ENCODE assay signal across 8 cellular contexts in genomic region chr2:47070920-47071824, GRCh38.
DNase-seq lines count a peak whose midpoint lies in the region; ATAC-seq and TF ChIP-seq lines count a peak whose summit lies in the region.

No MANE protein-coding gene starts in this region.

- peaks cover 26% of the 10 kb centered on the region for H3K27me3 Mint-ChIP-seq in GM23338 (ENCODE audit: insufficient read depth, low read depth, poor library complexity)
- peaks cover 7% of the 10 kb centered on the region for H3K27me3 Mint-ChIP-seq in glutamatergic neuron (ENCODE audit: unreplicated experiment)

- in situ Hi-C loops in GM13976 (cut with MboI; ENCODE audit: low sequenced_read_pairs, unreplicated experiment), result no loop called here

- H2AFZ ChIP-seq in GM23338, result no peak overlapping the region
- H2AFZ ChIP-seq in Loucy (ENCODE audit: low read length), result no peak overlapping the region

- H3K36me3 Mint-ChIP-seq in GM23338 (ENCODE audit: low read depth), result no peaks in the 10 kb centered on the region; the same call in 2 of the 3 replicates
- H3K36me3 Mint-ChIP-seq in glutamatergic neuron (ENCODE audit: unreplicated experiment), result peaks cover 3% of the 10 kb centered on the region

- H3K9ac ChIP-seq in Loucy (ENCODE audit: low read depth, low read length, poor library complexity, severe bottlenecking), result no peak overlapping the region

- TF ChIP-seq CTCF in GM13976 (IDR thresholded peaks at IDR 0.05; ENCODE audit: borderline replicate concordance, control extremely low read depth, extremely low read depth, insufficient read depth, missing control alignments) (no peak), GM23338 (conservative IDR thresholded peaks at IDR 0.05; ENCODE audit: low read depth in 2 of 2) (no peak), Loucy (conservative IDR thresholded peaks at IDR 0.05; ENCODE audit: low read length) (no peak), glutamatergic neuron (IDR thresholded peaks at IDR 0.05; ENCODE audit: partially characterized antibody, unreplicated experiment) (no peak)

- no peak for ATAC-seq in GM23338
- ATAC-seq in sciatic nerve, result peak; percentile 32
- no peak for ATAC-seq in HG03025 (IDR thresholded peaks at IDR 0.05; ENCODE audit: low FRiP score, unreplicated experiment)

- peak overlapping the region; percentile 74 for H3K27ac ChIP-seq in GM23338 (ENCODE audit: low read depth)

- no peaks in the 10 kb centered on the region for H3K9me3 ChIP-seq in Loucy (ENCODE audit: insufficient read depth, low read depth, low read length)

- DNase-seq in GM13976 (ENCODE audit: low spot score) (peak; percentile 80), GM23338 (ENCODE audit: low spot score) (no peak), activated T-helper 1 cell treated with Interleukin-2 at 50 U/mL for 16 hours (ENCODE audit: low read depth) (peak; percentile 26), glutamatergic neuron (no peak), sciatic nerve (ENCODE audit: low spot score) (peak; percentile 88), NCI-H146 (lab: John Stamatoyannopoulos, UW) (no peak)

- no peaks in the 10 kb centered on the region for H4K20me1 ChIP-seq in GM23338 (replicated peaks; ENCODE audit: insufficient read depth)
- no peaks in the 10 kb centered on the region for H4K20me1 ChIP-seq in Loucy (ENCODE audit: insufficient read depth, low read length, poor library complexity, severe bottlenecking)

- H3K27ac Mint-ChIP-seq in GM23338 (peak overlapping the region; percentile 72), glutamatergic neuron (ENCODE audit: unreplicated experiment) (peak overlapping the region; percentile 73)

- H3K27me3 ChIP-seq in GM23338 (ENCODE audit: insufficient read depth), result no peaks in the 10 kb centered on the region
- no peaks in the 10 kb centered on the region for H3K27me3 ChIP-seq in Loucy (ENCODE audit: insufficient read depth, low read length, poor library complexity, severe bottlenecking)

- no peak overlapping the region for H3K4me2 ChIP-seq in GM23338
- H3K4me2 ChIP-seq in Loucy (ENCODE audit: low read depth, low read length, poor library complexity, severe bottlenecking), result peak overlapping the region; percentile 10

- no peak overlapping the region for H3K4me3 ChIP-seq in GM23338
- H3K4me3 ChIP-seq in Loucy (ENCODE audit: low read length, poor library complexity, severe bottlenecking), result no peak overlapping the region

- no peaks in the 10 kb centered on the region; the same call in 1 of the 2 replicates for H3F3A ChIP-seq in GM23338 (replicated peaks; ENCODE audit: low read depth)
- no peaks in the 10 kb centered on the region for H3F3A ChIP-seq in Loucy (ENCODE audit: low read depth)

- no peaks in the 10 kb centered on the region for H3K9me3 Mint-ChIP-seq in GM23338
- peaks cover 7% of the 10 kb centered on the region for H3K9me3 Mint-ChIP-seq in glutamatergic neuron (ENCODE audit: unreplicated experiment)

- H3K9me2 ChIP-seq in GM23338 (ENCODE audit: insufficient read depth) (peaks cover 6% of the 10 kb centered on the region; the same call in 1 of the 2 replicates), Loucy (replicated peaks; ENCODE audit: low read depth, low read length) (no peaks in the 10 kb centered on the region)

- H3K4me1 Mint-ChIP-seq in GM23338 (peaks cover 41% of the 10 kb centered on the region), glutamatergic neuron (ENCODE audit: low read depth, unreplicated experiment) (peaks cover 22% of the 10 kb centered on the region)

- H3K4me3 Mint-ChIP-seq in GM23338 (no peak overlapping the region), glutamatergic neuron (ENCODE audit: unreplicated experiment) (no peak overlapping the region)

- intact Hi-C loops in sciatic nerve (cut with DNase I), result no loop called here

- H3K36me3 ChIP-seq in GM23338 (ENCODE audit: insufficient read depth), result no peaks in the 10 kb centered on the region
- no peaks in the 10 kb centered on the region for H3K36me3 ChIP-seq in Loucy (ENCODE audit: insufficient read depth, low read length)

- no peaks in the 10 kb centered on the region; the same call in 1 of the 2 replicates for H3K79me2 ChIP-seq in GM23338 (replicated peaks; ENCODE audit: insufficient read depth)
- H3K79me2 ChIP-seq in Loucy (ENCODE audit: insufficient read depth, low read length), result no peaks in the 10 kb centered on the region

- peaks cover 20% of the 10 kb centered on the region for H3K4me1 ChIP-seq in GM23338 (ENCODE audit: insufficient read depth)
- peaks cover 12% of the 10 kb centered on the region for H3K4me1 ChIP-seq in Loucy (ENCODE audit: insufficient read depth, low read length, poor library complexity, severe bottlenecking)

TF ChIP-seq in GM23338, 12 proteins besides CTCF, POLR2A, EP300 and RAD21 (continues in another document):
- TF ChIP-seq EZH2phosphoT487 (IDR thresholded peaks at IDR 0.05; ENCODE audit: unreplicated experiment) (no peak), JUNB (IDR thresholded peaks at IDR 0.05; ENCODE audit: unreplicated experiment) (no peak), EZH2 (IDR thresholded peaks at IDR 0.05; ENCODE audit: low read depth, unreplicated experiment) (no peak), STAT1 (IDR thresholded peaks at IDR 0.05; ENCODE audit: unreplicated experiment) (no peak), ZNF331 (CRISPR knock-in tag; IDR thresholded peaks at IDR 0.05; ENCODE audit: low read depth) (no peak)
- TF ChIP-seq, protein P1, sequence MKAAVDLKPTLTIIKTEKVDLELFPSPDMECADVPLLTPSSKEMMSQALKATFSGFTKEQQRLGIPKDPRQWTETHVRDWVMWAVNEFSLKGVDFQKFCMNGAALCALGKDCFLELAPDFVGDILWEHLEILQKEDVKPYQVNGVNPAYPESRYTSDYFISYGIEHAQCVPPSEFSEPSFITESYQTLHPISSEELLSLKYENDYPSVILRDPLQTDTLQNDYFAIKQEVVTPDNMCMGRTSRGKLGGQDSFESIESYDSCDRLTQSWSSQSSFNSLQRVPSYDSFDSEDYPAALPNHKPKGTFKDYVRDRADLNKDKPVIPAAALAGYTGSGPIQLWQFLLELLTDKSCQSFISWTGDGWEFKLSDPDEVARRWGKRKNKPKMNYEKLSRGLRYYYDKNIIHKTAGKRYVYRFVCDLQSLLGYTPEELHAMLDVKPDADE (IDR thresholded peaks at IDR 0.05), result no peak
- TF ChIP-seq, protein P2, sequence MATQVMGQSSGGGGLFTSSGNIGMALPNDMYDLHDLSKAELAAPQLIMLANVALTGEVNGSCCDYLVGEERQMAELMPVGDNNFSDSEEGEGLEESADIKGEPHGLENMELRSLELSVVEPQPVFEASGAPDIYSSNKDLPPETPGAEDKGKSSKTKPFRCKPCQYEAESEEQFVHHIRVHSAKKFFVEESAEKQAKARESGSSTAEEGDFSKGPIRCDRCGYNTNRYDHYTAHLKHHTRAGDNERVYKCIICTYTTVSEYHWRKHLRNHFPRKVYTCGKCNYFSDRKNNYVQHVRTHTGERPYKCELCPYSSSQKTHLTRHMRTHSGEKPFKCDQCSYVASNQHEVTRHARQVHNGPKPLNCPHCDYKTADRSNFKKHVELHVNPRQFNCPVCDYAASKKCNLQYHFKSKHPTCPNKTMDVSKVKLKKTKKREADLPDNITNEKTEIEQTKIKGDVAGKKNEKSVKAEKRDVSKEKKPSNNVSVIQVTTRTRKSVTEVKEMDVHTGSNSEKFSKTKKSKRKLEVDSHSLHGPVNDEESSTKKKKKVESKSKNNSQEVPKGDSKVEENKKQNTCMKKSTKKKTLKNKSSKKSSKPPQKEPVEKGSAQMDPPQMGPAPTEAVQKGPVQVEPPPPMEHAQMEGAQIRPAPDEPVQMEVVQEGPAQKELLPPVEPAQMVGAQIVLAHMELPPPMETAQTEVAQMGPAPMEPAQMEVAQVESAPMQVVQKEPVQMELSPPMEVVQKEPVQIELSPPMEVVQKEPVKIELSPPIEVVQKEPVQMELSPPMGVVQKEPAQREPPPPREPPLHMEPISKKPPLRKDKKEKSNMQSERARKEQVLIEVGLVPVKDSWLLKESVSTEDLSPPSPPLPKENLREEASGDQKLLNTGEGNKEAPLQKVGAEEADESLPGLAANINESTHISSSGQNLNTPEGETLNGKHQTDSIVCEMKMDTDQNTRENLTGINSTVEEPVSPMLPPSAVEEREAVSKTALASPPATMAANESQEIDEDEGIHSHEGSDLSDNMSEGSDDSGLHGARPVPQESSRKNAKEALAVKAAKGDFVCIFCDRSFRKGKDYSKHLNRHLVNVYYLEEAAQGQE (IDR thresholded peaks at IDR 0.05; ENCODE audit: unreplicated experiment), result no peak

Comparison
In these comparisons a context has a peak if more than half of its experiments do, and no peak if none do; other contexts are left out.
1. DNase-seq: peak in GM13976 (single experiment), activated T-helper 1 cell treated with Interleukin-2 at 50 U/mL for 16 hours (single experiment) and sciatic nerve (single experiment); none in GM23338 (single experiment), glutamatergic neuron (single experiment) and NCI-H146 (single experiment).